ENCODE assay signal across 2 cellular contexts in the genomic region with DNA sequence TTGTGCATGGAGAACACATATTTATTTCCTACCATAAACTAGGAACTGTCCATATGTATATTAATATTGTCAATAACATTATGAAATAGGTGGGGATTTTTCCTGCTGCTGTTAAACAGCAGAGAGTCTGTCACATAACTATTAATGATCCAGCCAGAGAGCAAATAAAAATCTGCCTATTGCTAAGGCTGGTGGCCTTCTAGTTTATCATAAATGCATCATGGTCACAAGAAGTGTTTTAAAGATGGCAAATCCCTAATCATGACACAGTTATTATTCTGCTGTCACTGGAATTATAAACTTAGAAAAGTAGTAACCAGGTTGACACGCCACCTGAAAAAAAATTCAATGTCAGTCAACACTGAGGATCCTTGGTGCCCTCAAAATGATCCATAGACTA.
A peak's percentile ranks its signal among the peaks of the same experiment; 100 is the strongest.
TF ChIP-seq lines count a peak whose summit lies in the region.

No MANE protein-coding gene starts in this region.

TF ChIP-seq in A549, 52 proteins besides CTCF, POLR2A, EP300 and RAD21:
- TF ChIP-seq E2F6 (IDR thresholded peaks at IDR 0.05; ENCODE audit: borderline replicate concordance, low read depth) (no peak), HOXA7 (CRISPR knock-in tag; IDR thresholded peaks at IDR 0.05) (0 out of 2 replicates have a peak, but pooled peaks have one; percentile 23), EHF (CRISPR knock-in tag; IDR thresholded peaks at IDR 0.05) (0 out of 2 replicates have a peak, but pooled peaks have one; percentile 43), ZSCAN20 (CRISPR knock-in tag; IDR thresholded peaks at IDR 0.05) (no peak)

TF ChIP-seq in IMR-90, 13 proteins besides CTCF, POLR2A, EP300 and RAD21 (continued from another document):
- TF ChIP-seq MAFK (IDR thresholded peaks at IDR 0.05; ENCODE audit: low read depth, low read length) (no peak), RFX5 (IDR thresholded peaks at IDR 0.05; ENCODE audit: low read depth, low read length) (no peak), ELK1 (IDR thresholded peaks at IDR 0.05; ENCODE audit: borderline replicate concordance, low read depth, low read length) (no peak), FOS (IDR thresholded peaks at IDR 0.05; ENCODE audit: low read depth, low read length) (no peak), MXI1 (IDR thresholded peaks at IDR 0.05; ENCODE audit: borderline replicate concordance, low read depth, low read length) (no peak)
